ENCODE assay signal across 11 cellular contexts in the genomic region with DNA sequence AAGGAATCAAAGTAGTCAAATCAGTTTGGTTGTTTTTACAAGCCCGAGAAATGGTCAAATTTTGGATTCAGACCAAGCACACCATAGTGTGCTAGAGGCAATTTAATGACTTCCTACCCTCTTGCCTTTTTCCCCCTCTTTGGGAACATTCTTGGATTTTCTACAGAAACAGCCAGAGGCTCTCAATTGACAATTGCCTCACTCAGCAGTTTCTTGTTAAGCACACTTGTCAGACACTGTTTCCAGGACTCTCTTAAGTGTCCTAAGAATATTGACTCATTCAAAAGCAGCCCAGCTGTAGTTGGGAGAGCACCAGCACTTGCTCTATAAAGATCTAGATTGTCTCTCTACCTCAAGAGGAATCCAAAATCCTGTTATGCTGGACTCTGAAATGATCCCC. TPM values are rescaled to one million over a fixed set of nuclear protein-coding genes. Genes with fewer than 3 reads are reported as not detected.
A peak's percentile ranks its signal among the peaks of the same experiment; 100 is the strongest.
DNase-seq lines count a peak whose midpoint lies in the region; ATAC-seq, FAIRE-seq and TF ChIP-seq lines count a peak whose summit lies in the region.
"Had no signal": no experiment of that assay in that cellular context is flagged by ENCODE, and none has a peak within 500 bp of the region (broad histone marks: within the 10 kb centered on the region; RNA-seq: fewer than 3 reads in every experiment).

No MANE protein-coding gene starts in this region.

- BruUV-seq in HepG2 (replicated peaks; lab: Mats Ljungman, UMichigan) (no TSS peak), K562 (replicated peaks; lab: Mats Ljungman, UMichigan) (no TSS peak)

- no peak for TF ChIP-seq EP300 in HepG2 (IDR thresholded peaks at IDR 0.05; ENCODE audit: low read depth in 2 of 2, low read length in 2 of 2)
- no peak for TF ChIP-seq EP300 in HepG2 (CRISPR knock-in tag; IDR thresholded peaks at IDR 0.05; ENCODE audit: borderline replicate concordance)
- no peak for TF ChIP-seq EP300 in K562 (IDR thresholded peaks at IDR 0.05; ENCODE audit: low read length)

- H3K9ac ChIP-seq in HepG2 (ENCODE audit: insufficient read depth, low read depth, low read length) (no peak overlapping the region), K562 (ENCODE audit: insufficient read depth in 1 of 2, low read depth in 2 of 2, low read length in 2 of 2) (no peak overlapping the region)

- FAIRE-seq in HepG2 (lab: Jason Lieb, UNC) (no peak), K562 (lab: Jason Lieb, UNC) (no peak)

- intact Hi-C loops in HepG2 (cut with micrococcal nuclease; ENCODE audit: unreplicated experiment) (no loop called here), right lobe of liver (cut with DNase I) (no loop called here), K562 (cut with micrococcal nuclease) (no loop called here), lower lobe of right lung (cut with DNase I) (no loop called here)

- H3K9me3 ChIP-seq in HepG2 (ENCODE audit: low read length) = no peaks in the 10 kb centered on the region
- no peaks in the 10 kb centered on the region for H3K9me3 ChIP-seq in right lobe of liver
- H3K9me3 ChIP-seq in K562 (replicated peaks; ENCODE audit: control insufficient read depth, insufficient read depth, low read depth, low read length) = no peaks in the 10 kb centered on the region
- no peaks in the 10 kb centered on the region for H3K9me3 ChIP-seq in lower lobe of right lung
- H3K9me3 ChIP-seq: thoracic aorta had no signal

- TF ChIP-seq CTCF in HepG2 (CRISPR knock-in tag; IDR thresholded peaks at IDR 0.05) = no peak
- TF ChIP-seq CTCF in right lobe of liver (IDR thresholded peaks at IDR 0.05) = no peak
- no peak for TF ChIP-seq CTCF in K562 (IDR thresholded peaks at IDR 0.05 in 2 of 3, conservative IDR thresholded peaks at IDR 0.05 in 1 of 3; ENCODE audit: insufficient read depth in 2 of 3, low read depth in 1 of 3, low read length in 3 of 3)
- TF ChIP-seq CTCF in lower lobe of right lung (IDR thresholded peaks at IDR 0.05) = no peak
- TF ChIP-seq CTCF in brain microvascular endothelial cell (IDR thresholded peaks at IDR 0.05; ENCODE audit: low read depth, low read length, missing control alignments) = no peak

- CTCF ChIA-PET in HepG2 (lab: Yijun Ruan, JAX; ENCODE audit: low intra/inter-chr PET ratio, low total read pairs) = no interaction called here
- CTCF ChIA-PET in K562 (lab: Yijun Ruan, JAX; ENCODE audit: low intra/inter-chr PET ratio) = interaction anchor here (1.0 kb wide), 1 partner anchor 64 kb away, joined by 3 read pairs; no protein-coding TSS in a partner anchor

- H3K9me1 ChIP-seq in K562 (ENCODE audit: control insufficient read depth, insufficient read depth, low read length) = no peaks in the 10 kb centered on the region

- TF ChIP-seq RAD21 in HepG2 (CRISPR knock-in tag; IDR thresholded peaks at IDR 0.05) = no peak
- TF ChIP-seq RAD21 in K562 (CRISPR knock-in tag; conservative IDR thresholded peaks at IDR 0.05 in 1 of 2, IDR thresholded peaks at IDR 0.05 in 1 of 2) = no peak

- TF ChIP-seq POLR2A in HepG2 (IDR thresholded peaks at IDR 0.05; ENCODE audit: insufficient read depth in 1 of 2, low read depth in 2 of 2, low read length in 2 of 2) = no peak
- no peak for TF ChIP-seq POLR2A in right lobe of liver (IDR thresholded peaks at IDR 0.05)
- TF ChIP-seq POLR2A in K562 (conservative IDR thresholded peaks at IDR 0.05) = no peak

- in situ Hi-C loops in HepG2 (cut with HindIII; ENCODE audit: extremely low pct_ligation_motif_present, low pct_unique_long_range_greater_than_20kb) = no loop called here
- in situ Hi-C loops in K562 (cut with MboI) = no loop called here
- in situ Hi-C loops in brain microvascular endothelial cell (cut with HindIII; ENCODE audit: low pct_ligation_motif_present, low sequenced_read_pairs) = no loop called here

- no peak overlapping the region for H3K4me3 ChIP-seq in HepG2 (replicated peaks in 1 of 3; ENCODE audit: insufficient read depth in 1 of 3, low read depth in 2 of 3, low read length in 3 of 3)
- H3K4me3 ChIP-seq in right lobe of liver = no peak overlapping the region
- H3K4me3 ChIP-seq in K562 = no peak overlapping the region
- H3K4me3 ChIP-seq in lower lobe of right lung = no peak overlapping the region
- H3K4me3 ChIP-seq in brain microvascular endothelial cell (ENCODE audit: low read depth, low read length) = no peak overlapping the region

- H3K36me3 ChIP-seq in HepG2 (replicated peaks in 1 of 2; ENCODE audit: control insufficient read depth in 1 of 2, insufficient read depth in 2 of 2, low read length in 2 of 2) (no peaks in the 10 kb centered on the region), right lobe of liver (no peaks in the 10 kb centered on the region), K562 (ENCODE audit: control insufficient read depth, insufficient read depth, low read length) (no peaks in the 10 kb centered on the region; the same call in 2 of the 3 replicates), lower lobe of right lung (no peaks in the 10 kb centered on the region), brain microvascular endothelial cell (replicated peaks) (no peaks in the 10 kb centered on the region)
- H3K36me3 ChIP-seq: thoracic aorta had no signal

- DNase-seq in HepG2 (ENCODE audit: low spot score) = no peak
- no peak for DNase-seq in right lobe of liver
- no peak for DNase-seq in K562 (ENCODE audit: extremely low read depth in 1 of 4, low spot score in 3 of 4)
- no peak for DNase-seq in lower lobe of right lung
- no peak for DNase-seq in effector CD8-positive, alpha-beta T cell (lab: John Stamatoyannopoulos, UW)
- DNase-seq in stimulated activated CD4-positive, alpha-beta T cell treated with anti-CD3 and anti-CD28 coated beads, Interleukin-2, amount 100 ng/mL, for 48 hours = no peak
- DNase-seq in brain microvascular endothelial cell = no peak
- DNase-seq in activated CD4-positive, CD25-positive, alpha-beta regulatory T cell (lab: John Stamatoyannopoulos, UW) = no peak
- DNase-seq: effector CD4-positive, alpha-beta T cell; NCI-H187 treated with DMSO at 0.1 percent for 48 hours had no signal

- no peak overlapping the region for H2AFZ ChIP-seq in HepG2 (ENCODE audit: low read length)
- H2AFZ ChIP-seq in K562 (ENCODE audit: low read depth, low read length) = no peak overlapping the region

- POLR2A ChIA-PET in HepG2 (lab: Yijun Ruan, JAX) = no interaction called here
- POLR2A ChIA-PET in K562 (lab: Yijun Ruan, JAX) = interaction anchor here (0.8 kb wide), 1 partner anchor 12 kb away, joined by 3 read pairs; no protein-coding TSS in a partner anchor

- 4% methylated on average over 1 of the region's 1 CpG for WGBS in HepG2 (ENCODE audit: low lambda C conversion rate)
- 50% methylated on average over 1 of the region's 1 CpG for WGBS in right lobe of liver (ENCODE audit: insufficient coverage, low coverage, low lambda C conversion rate, missing lambda C conversion rate)
- 38% methylated on average over 1 of the region's 1 CpG for WGBS in K562 (ENCODE audit: insufficient coverage, low coverage, missing lambda C conversion rate)

- H3K79me2 ChIP-seq in HepG2 (ENCODE audit: insufficient read depth, low read length) = peaks cover 23% of the 10 kb centered on the region
- no peaks in the 10 kb centered on the region; the same call in 2 of the 3 replicates for H3K79me2 ChIP-seq in K562 (ENCODE audit: control insufficient read depth, insufficient read depth, low read length)

- H4K20me1 ChIP-seq in HepG2 (ENCODE audit: insufficient read depth, low read length) (peaks cover 5% of the 10 kb centered on the region), K562 (replicated peaks; ENCODE audit: control insufficient read depth, insufficient read depth, low read length) (no peaks in the 10 kb centered on the region)

- H3K4me1 ChIP-seq in HepG2 (ENCODE audit: insufficient read depth, low read length) (peaks cover 31% of the 10 kb centered on the region), right lobe of liver (peaks cover 0 to 12% (median 2%) of the 10 kb centered on the region in 4 donors), K562 (replicated peaks in 1 of 2; ENCODE audit: control insufficient read depth in 2 of 2, insufficient read depth in 2 of 2, low read length in 2 of 2) (peaks cover 2 to 17% of the 10 kb centered on the region in 2 experiments; a peak in 4 of 5 replicates), lower lobe of right lung (peaks cover 30% of the 10 kb centered on the region)

- no peaks in the 10 kb centered on the region for H3K27me3 ChIP-seq in HepG2 (ENCODE audit: control insufficient read depth in 1 of 2, insufficient read depth in 2 of 2, low read length in 2 of 2)
- H3K27me3 ChIP-seq in right lobe of liver = no peaks in the 10 kb centered on the region
- H3K27me3 ChIP-seq in K562 (ENCODE audit: control insufficient read depth in 2 of 2, insufficient read depth in 2 of 2, low read length in 2 of 2) = no peaks in the 10 kb centered on the region
- H3K27me3 ChIP-seq in lower lobe of right lung (ENCODE audit: low read depth) = peaks cover 7% of the 10 kb centered on the region
- no peaks in the 10 kb centered on the region for H3K27me3 ChIP-seq in brain microvascular endothelial cell (replicated peaks)

- H3K27ac ChIP-seq in HepG2 (ENCODE audit: extremely low read length, insufficient read depth, low read length) (no peak overlapping the region), right lobe of liver (no peak overlapping the region), K562 (ENCODE audit: extremely low read depth, low read depth, low read length) (no peak overlapping the region), lower lobe of right lung (no peak overlapping the region), brain microvascular endothelial cell (no peak overlapping the region)
- H3K27ac ChIP-seq: thoracic aorta had no signal

- H3K4me2 ChIP-seq in HepG2 (ENCODE audit: low read depth, low read length) = peak overlapping the region; percentile 100; the same call in 1 of the 2 replicates
- H3K4me2 ChIP-seq in K562 (ENCODE audit: insufficient read depth, low read length) = no peak overlapping the region

- ATAC-seq in HepG2 (no peak), right lobe of liver (no peak), K562 (no peak), lower lobe of right lung (peak; percentile 61 to 68)

RNA-seq across cellular contexts. Expression of gene SLC35G2, which starts 1.5 kb away (rescaled TPM):
- 4.2 and 7.6 TPM in 2 replicates for total RNA-seq in HepG2 (2016; rRNA removed; fragmentation: Illumina TruSeq; extraction: Trizol)
- 2.3 and 2.7 TPM in 2 replicates for total RNA-seq in HepG2 (2016; cell fraction: cytosol; rRNA removed; fragmentation: Illumina TruSeq; extraction: Trizol; ENCODE audit: low read depth)
- total RNA-seq in HepG2 (2016; cell fraction: insoluble cytoplasmic fraction; rRNA removed; fragmentation: Illumina TruSeq; extraction: Trizol) = 4.5 and 6.6 TPM in 2 replicates
- 5.0 and 5.3 TPM in 2 replicates for total RNA-seq in HepG2 (2016; cell fraction: membrane; rRNA removed; fragmentation: Illumina TruSeq; extraction: Trizol)
- 7.8 and 11.3 TPM in 2 replicates for total RNA-seq in HepG2 (2016; cell fraction: nucleus; rRNA removed; fragmentation: Illumina TruSeq; extraction: Trizol)
- polyA plus RNA-seq in HepG2 (2011; rRNA removed) = 10.3 and 10.7 TPM in 2 replicates
- 4.8 and 10.3 TPM in 2 replicates for polyA plus RNA-seq in HepG2 (2011; cell fraction: cytosol; rRNA removed)
- polyA plus RNA-seq in HepG2 (2011; cell fraction: nucleus; rRNA removed) = 8.3 and 11.0 TPM in 2 replicates
- 10.6 and 13.1 TPM in 2 replicates for polyA plus RNA-seq in HepG2 (2012)
- 1.1 TPM in 2 replicates for polyA plus RNA-seq in HepG2 (2016; cell fraction: cytosol; fragmentation: Illumina TruSeq; extraction: Trizol; ENCODE audit: low read depth)
- 3.3 and 3.4 TPM in 2 replicates for polyA plus RNA-seq in HepG2 (2016; cell fraction: insoluble cytoplasmic fraction; fragmentation: Illumina TruSeq; extraction: Trizol; ENCODE audit: low read depth)
- polyA plus RNA-seq in HepG2 (2016; cell fraction: membrane; fragmentation: Illumina TruSeq; extraction: Trizol; ENCODE audit: low read depth) = 1.4 and 1.9 TPM in 2 replicates
- 14.6 and 16.3 TPM in 2 replicates for polyA plus RNA-seq in HepG2 (2016; cell fraction: nucleus; fragmentation: Illumina TruSeq; extraction: Trizol; ENCODE audit: insufficient read depth, low read depth)
- polyA minus RNA-seq in HepG2 (2011; rRNA and poly(A)+ RNA removed; ENCODE audit: low replicate concordance) = 5.3 and 12.2 TPM in 2 replicates
- polyA minus RNA-seq in HepG2 (2011; cell fraction: cytosol; rRNA and poly(A)+ RNA removed) = 3.6 and 5.6 TPM in 2 replicates
- polyA minus RNA-seq in HepG2 (2011; cell fraction: nucleus; rRNA and poly(A)+ RNA removed) = 8.5 and 9.3 TPM in 2 replicates
- 1 to 10 TPM in 3 of 6 experiments, under 1 TPM in 3; 0.51 to 2.7 (median 1.7) TPM for total RNA-seq in right lobe of liver
- 7.0 and 14.8 TPM in 2 replicates for total RNA-seq in K562 (2011; cell fraction: chromatin; rRNA removed; ENCODE audit: low replicate concordance)
- 5.0 and 6.0 TPM in 2 replicates for total RNA-seq in K562 (2011; cell fraction: nucleolus; rRNA removed)
- 9.5 and 10.6 TPM in 2 replicates for total RNA-seq in K562 (2011; cell fraction: nucleoplasm; rRNA removed)
- 2.1 and 3.6 TPM in 2 replicates for total RNA-seq in K562 (2014; rRNA removed)
- total RNA-seq in K562 (2014; rRNA removed; fragmentation: Illumina TruSeq; extraction: Trizol) = 3.2 and 4.3 TPM in 2 replicates
- 2.8 and 3.8 TPM in 2 replicates for total RNA-seq in K562 (2015; rRNA removed; fragmentation: Illumina TruSeq; extraction: Trizol)
- 2.1 and 3.1 TPM in 2 replicates for total RNA-seq in K562 (2021)
- polyA plus RNA-seq in K562 (2011; rRNA removed) = 4.5 and 5.9 TPM in 2 replicates
- 1.5 and 3.7 TPM in 2 replicates for polyA plus RNA-seq in K562 (2011; cell fraction: cytosol; rRNA removed)
- polyA plus RNA-seq in K562 (2011; cell fraction: nucleus; rRNA removed) = 4.5 and 5.1 TPM in 2 replicates
- 2.3 and 2.6 TPM in 2 replicates for polyA plus RNA-seq in K562 (2012)
- polyA plus RNA-seq in K562 (2014; fragmentation: Illumina TruSeq; extraction: Trizol) = 2.6 and 3.0 TPM in 2 replicates
- polyA plus RNA-seq in K562 (2014; fragmentation: Nextera tagmentation; extraction: Ambion mirVana) = 1 to 10 TPM; 2.8 to 3.1 TPM
- 2.7 and 3.3 TPM in 2 replicates for polyA plus RNA-seq in K562 (2014; rRNA removed)
- polyA minus RNA-seq in K562 (2011; rRNA and poly(A)+ RNA removed) = 3.9 and 5.0 TPM in 2 replicates
- polyA minus RNA-seq in K562 (2011; cell fraction: cytosol; rRNA and poly(A)+ RNA removed) = 0.91 and 2.0 TPM in 2 replicates
- 3.2 and 3.5 TPM in 2 replicates for polyA minus RNA-seq in K562 (2011; cell fraction: nucleus; rRNA and poly(A)+ RNA removed)
- total RNA-seq in lower lobe of right lung = 5.7 TPM

RNA-seq across cellular contexts. Expression of gene NCK1, which starts 44.6 kb away (rescaled TPM):
- total RNA-seq in HepG2 (2016; rRNA removed; fragmentation: Illumina TruSeq; extraction: Trizol) (30.4 and 51.0 TPM in 2 replicates), right lobe of liver (10 to 100 TPM; 21.4 to 27.0 (median 23.7) TPM), K562 (2014; rRNA removed) (14.9 and 23.2 TPM in 2 replicates), K562 (2014; rRNA removed; fragmentation: Illumina TruSeq; extraction: Trizol) (24.4 and 25.0 TPM in 2 replicates), K562 (2015; rRNA removed; fragmentation: Illumina TruSeq; extraction: Trizol) (23.2 and 27.1 TPM in 2 replicates), K562 (2021) (22.6 and 23.2 TPM in 2 replicates), lower lobe of right lung (63.0 TPM)
- total RNA-seq in HepG2 (2016; cell fraction: cytosol; rRNA removed; fragmentation: Illumina TruSeq; extraction: Trizol; ENCODE audit: low read depth) = 8.3 and 17.1 TPM in 2 replicates
- total RNA-seq in HepG2 (2016; cell fraction: insoluble cytoplasmic fraction; rRNA removed; fragmentation: Illumina TruSeq; extraction: Trizol) = 35.7 and 48.8 TPM in 2 replicates
- 21.3 and 25.2 TPM in 2 replicates for total RNA-seq in HepG2 (2016; cell fraction: membrane; rRNA removed; fragmentation: Illumina TruSeq; extraction: Trizol)
- 27.2 and 29.5 TPM in 2 replicates for total RNA-seq in HepG2 (2016; cell fraction: nucleus; rRNA removed; fragmentation: Illumina TruSeq; extraction: Trizol)
- polyA plus RNA-seq in HepG2 (2011; rRNA removed) (11.0 and 14.7 TPM in 2 replicates), K562 (2011; rRNA removed) (22.9 and 30.5 TPM in 2 replicates), K562 (2014; fragmentation: Illumina TruSeq; extraction: Trizol) (26.4 and 30.0 TPM in 2 replicates), K562 (2014; fragmentation: Nextera tagmentation; extraction: Ambion mirVana) (10 to 100 TPM; 17.3 to 24.4 TPM), K562 (2014; rRNA removed) (22.2 and 25.7 TPM in 2 replicates)
- 6.2 and 9.9 TPM in 2 replicates for polyA plus RNA-seq in HepG2 (2011; cell fraction: cytosol; rRNA removed)
- polyA plus RNA-seq in HepG2 (2011; cell fraction: nucleus; rRNA removed) = 6.5 and 6.9 TPM in 2 replicates
- 16.0 and 17.6 TPM in 2 replicates for polyA plus RNA-seq in HepG2 (2012)
- polyA plus RNA-seq in HepG2 (2016; cell fraction: cytosol; fragmentation: Illumina TruSeq; extraction: Trizol; ENCODE audit: low read depth) = 4.2 and 6.7 TPM in 2 replicates
- 45.9 and 47.3 TPM in 2 replicates for polyA plus RNA-seq in HepG2 (2016; cell fraction: insoluble cytoplasmic fraction; fragmentation: Illumina TruSeq; extraction: Trizol; ENCODE audit: low read depth)
- polyA plus RNA-seq in HepG2 (2016; cell fraction: membrane; fragmentation: Illumina TruSeq; extraction: Trizol; ENCODE audit: low read depth) = 9.9 and 12.4 TPM in 2 replicates
- 17.3 and 21.6 TPM in 2 replicates for polyA plus RNA-seq in HepG2 (2016; cell fraction: nucleus; fragmentation: Illumina TruSeq; extraction: Trizol; ENCODE audit: insufficient read depth, low read depth)
- polyA minus RNA-seq in HepG2 (2011; rRNA and poly(A)+ RNA removed; ENCODE audit: low replicate concordance) = 8.7 and 12.3 TPM in 2 replicates
- 13.4 and 16.2 TPM in 2 replicates for polyA minus RNA-seq in HepG2 (2011; cell fraction: cytosol; rRNA and poly(A)+ RNA removed)
- polyA minus RNA-seq in HepG2 (2011; cell fraction: nucleus; rRNA and poly(A)+ RNA removed) = 51.5 and 57.7 TPM in 2 replicates
- 18.7 and 56.8 TPM in 2 replicates for total RNA-seq in K562 (2011; cell fraction: chromatin; rRNA removed; ENCODE audit: low replicate concordance)
- 11.3 and 15.9 TPM in 2 replicates for total RNA-seq in K562 (2011; cell fraction: nucleolus; rRNA removed)
- 30.7 and 64.5 TPM in 2 replicates for total RNA-seq in K562 (2011; cell fraction: nucleoplasm; rRNA removed)
- 4.0 and 8.7 TPM in 2 replicates for polyA plus RNA-seq in K562 (2011; cell fraction: cytosol; rRNA removed)
- 6.3 and 11.6 TPM in 2 replicates for polyA plus RNA-seq in K562 (2011; cell fraction: nucleus; rRNA removed)
- 17.4 and 19.4 TPM in 2 replicates for polyA plus RNA-seq in K562 (2012)
- 46.4 and 62.6 TPM in 2 replicates for polyA minus RNA-seq in K562 (2011; rRNA and poly(A)+ RNA removed)
- polyA minus RNA-seq in K562 (2011; cell fraction: cytosol; rRNA and poly(A)+ RNA removed) = 13.9 and 16.8 TPM in 2 replicates
- polyA minus RNA-seq in K562 (2011; cell fraction: nucleus; rRNA and poly(A)+ RNA removed) = 18.2 and 29.5 TPM in 2 replicates

Comparison
In these comparisons a context has a peak if more than half of its experiments do, and no peak if none do; other contexts are left out.
1. ATAC-seq: peak in lower lobe of right lung (2 of 2); none in HepG2 (single experiment), right lobe of liver (0 of 4) and K562 (single experiment).
2. Of the 241 proteins assayed by ChIP-seq in both HepG2 and K562: peak only in HepG2: none; only in K562: MAFG; in both: MAFF and MAFK; in neither: 238.